Comparison of ENCODE assay signal across 1 cellular context in the genomic region with DNA sequence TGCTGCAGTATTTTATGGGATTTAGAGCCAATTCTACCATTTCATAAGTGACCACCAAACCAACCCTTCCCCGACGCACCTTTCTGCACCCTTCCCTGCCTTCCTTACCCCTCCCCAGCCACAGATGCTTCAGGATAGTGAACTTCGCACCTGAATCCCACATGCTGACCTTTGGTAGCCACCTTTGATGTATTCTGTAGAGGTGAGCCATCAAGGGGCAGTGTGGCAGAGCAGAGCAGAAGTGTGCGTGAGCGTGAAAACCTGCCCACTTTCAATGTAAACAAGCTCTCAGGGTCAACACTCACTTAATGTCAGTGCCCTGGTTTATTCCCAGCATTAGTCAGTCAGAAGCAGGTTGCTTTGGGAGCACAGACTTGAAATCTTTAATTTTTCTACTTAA.
TF ChIP-seq lines count a peak whose summit lies in the region.

No MANE protein-coding gene starts in this region.

TF ChIP-seq in HepG2, 621 proteins besides CTCF, POLR2A, EP300 and RAD21 (continued from another document and continues in another):
- TF ChIP-seq, protein P1, sequence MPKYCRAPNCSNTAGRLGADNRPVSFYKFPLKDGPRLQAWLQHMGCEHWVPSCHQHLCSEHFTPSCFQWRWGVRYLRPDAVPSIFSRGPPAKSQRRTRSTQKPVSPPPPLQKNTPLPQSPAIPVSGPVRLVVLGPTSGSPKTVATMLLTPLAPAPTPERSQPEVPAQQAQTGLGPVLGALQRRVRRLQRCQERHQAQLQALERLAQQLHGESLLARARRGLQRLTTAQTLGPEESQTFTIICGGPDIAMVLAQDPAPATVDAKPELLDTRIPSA (CRISPR knock-in tag; IDR thresholded peaks at IDR 0.05; ENCODE audit: borderline replicate concordance) = no peak
- TF ChIP-seq ZNF530 (CRISPR knock-in tag; IDR thresholded peaks at IDR 0.05; ENCODE audit: low read depth) (no peak), SAFB2 (CRISPR knock-in tag; IDR thresholded peaks at IDR 0.05; ENCODE audit: borderline replicate concordance, low read depth) (no peak), SRSF9 (IDR thresholded peaks at IDR 0.05; ENCODE audit: borderline replicate concordance, insufficient read depth, low read depth, low read length, poor library complexity, severe bottlenecking) (no peak), HDAC1 (CRISPR knock-in tag; IDR thresholded peaks at IDR 0.05) (peak; percentile 85), SNAPC2 (CRISPR knock-in tag; IDR thresholded peaks at IDR 0.05) (0 out of 2 replicates have a peak, but pooled peaks have one; percentile 27), NCOA2 (CRISPR knock-in tag; IDR thresholded peaks at IDR 0.05) (peak; percentile 84), MYPOP (CRISPR knock-in tag; IDR thresholded peaks at IDR 0.05) (no peak), ZNF484 (CRISPR knock-in tag; IDR thresholded peaks at IDR 0.05; ENCODE audit: borderline replicate concordance, low read depth) (no peak), CBX5 (CRISPR knock-in tag; IDR thresholded peaks at IDR 0.05; ENCODE audit: borderline replicate concordance) (peak; percentile 59; the same call in 1 of the 2 replicates), NR2F6 (IDR thresholded peaks at IDR 0.05) (peak; percentile 95), NR2F6 (CRISPR knock-in tag; IDR thresholded peaks at IDR 0.05) (peak; percentile 95), ZFYVE20 (CRISPR knock-in tag; IDR thresholded peaks at IDR 0.05; ENCODE audit: borderline replicate concordance, low read depth) (no peak), ESRRA (CRISPR knock-in tag; IDR thresholded peaks at IDR 0.05; ENCODE audit: low read depth) (peak; percentile 76; the same call in 1 of the 2 replicates), RXRB (CRISPR knock-in tag; IDR thresholded peaks at IDR 0.05; ENCODE audit: borderline replicate concordance) (peak; percentile 79), ZBTB39 (CRISPR knock-in tag; IDR thresholded peaks at IDR 0.05) (peak; percentile 97), TGIF2 (CRISPR knock-in tag; IDR thresholded peaks at IDR 0.05) (peak; percentile 48; the same call in 1 of the 2 replicates), ZNF121 (CRISPR knock-in tag; IDR thresholded peaks at IDR 0.05) (no peak), IKZF1 (IDR thresholded peaks at IDR 0.05) (no peak), NR2C2 (CRISPR knock-in tag; IDR thresholded peaks at IDR 0.05; ENCODE audit: borderline replicate concordance) (peak; percentile 53; the same call in 1 of the 2 replicates), DNMT1 (CRISPR knock-in tag; IDR thresholded peaks at IDR 0.05) (no peak), ZNF503 (CRISPR knock-in tag; IDR thresholded peaks at IDR 0.05) (0 out of 2 replicates have a peak, but pooled peaks have one; percentile 25), MAF1 (CRISPR knock-in tag; IDR thresholded peaks at IDR 0.05; ENCODE audit: borderline replicate concordance) (no peak), ZNF234 (CRISPR knock-in tag; conservative IDR thresholded peaks at IDR 0.05) (no peak), CHCHD3 (CRISPR knock-in tag; IDR thresholded peaks at IDR 0.05) (no peak), PCBP1 (IDR thresholded peaks at IDR 0.05; ENCODE audit: borderline replicate concordance, low read depth, low read length) (no peak), ZEB1 (IDR thresholded peaks at IDR 0.05; ENCODE audit: insufficient replicate concordance, low read depth) (peak; percentile 72), PAWR (CRISPR knock-in tag; IDR thresholded peaks at IDR 0.05; ENCODE audit: borderline replicate concordance) (no peak), HNF4G (IDR thresholded peaks at IDR 0.05; ENCODE audit: borderline replicate concordance, low read depth, low read length) (peak; percentile 87), HNF4G (CRISPR knock-in tag; IDR thresholded peaks at IDR 0.05; ENCODE audit: borderline replicate concordance, low read depth) (peak; percentile 88; the same call in 1 of the 2 replicates), FOXA3 (CRISPR knock-in tag; IDR thresholded peaks at IDR 0.05) (peak; percentile 96), SNAI1 (CRISPR knock-in tag; IDR thresholded peaks at IDR 0.05; ENCODE audit: borderline replicate concordance) (no peak), HNRNPUL1 (IDR thresholded peaks at IDR 0.05; ENCODE audit: low read depth, low read length) (no peak), ZSCAN25 (CRISPR knock-in tag; IDR thresholded peaks at IDR 0.05) (peak; percentile 87), ZNF788 (CRISPR knock-in tag; IDR thresholded peaks at IDR 0.05; ENCODE audit: borderline replicate concordance) (peak; percentile 34; the same call in 1 of the 2 replicates), TBP (CRISPR knock-in tag; IDR thresholded peaks at IDR 0.05) (no peak), ZNF652 (CRISPR knock-in tag; IDR thresholded peaks at IDR 0.05; ENCODE audit: borderline replicate concordance, low read depth) (no peak), ETV6 (CRISPR knock-in tag; conservative IDR thresholded peaks at IDR 0.05) (no peak), ADNP (CRISPR knock-in tag; IDR thresholded peaks at IDR 0.05) (no peak), ZNF256 (CRISPR knock-in tag; conservative IDR thresholded peaks at IDR 0.05) (no peak), ZNF136 (CRISPR knock-in tag; IDR thresholded peaks at IDR 0.05; ENCODE audit: low read depth) (no peak), SMC3 (IDR thresholded peaks at IDR 0.05; ENCODE audit: low read length) (peak; percentile 8; the same call in 1 of the 2 replicates), ZNF644 (CRISPR knock-in tag; IDR thresholded peaks at IDR 0.05; ENCODE audit: low read depth) (peak; percentile 81), ZNF615 (CRISPR knock-in tag; IDR thresholded peaks at IDR 0.05; ENCODE audit: borderline replicate concordance) (no peak), HOXA3 (CRISPR knock-in tag; IDR thresholded peaks at IDR 0.05) (peak; percentile 79), ZNF124 (CRISPR knock-in tag; IDR thresholded peaks at IDR 0.05) (no peak)
- TF ChIP-seq, protein P2, sequence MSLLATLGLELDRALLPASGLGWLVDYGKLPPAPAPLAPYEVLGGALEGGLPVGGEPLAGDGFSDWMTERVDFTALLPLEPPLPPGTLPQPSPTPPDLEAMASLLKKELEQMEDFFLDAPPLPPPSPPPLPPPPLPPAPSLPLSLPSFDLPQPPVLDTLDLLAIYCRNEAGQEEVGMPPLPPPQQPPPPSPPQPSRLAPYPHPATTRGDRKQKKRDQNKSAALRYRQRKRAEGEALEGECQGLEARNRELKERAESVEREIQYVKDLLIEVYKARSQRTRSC (CRISPR knock-in tag; IDR thresholded peaks at IDR 0.05; ENCODE audit: low read depth) = no peak
- TF ChIP-seq, protein P3, sequence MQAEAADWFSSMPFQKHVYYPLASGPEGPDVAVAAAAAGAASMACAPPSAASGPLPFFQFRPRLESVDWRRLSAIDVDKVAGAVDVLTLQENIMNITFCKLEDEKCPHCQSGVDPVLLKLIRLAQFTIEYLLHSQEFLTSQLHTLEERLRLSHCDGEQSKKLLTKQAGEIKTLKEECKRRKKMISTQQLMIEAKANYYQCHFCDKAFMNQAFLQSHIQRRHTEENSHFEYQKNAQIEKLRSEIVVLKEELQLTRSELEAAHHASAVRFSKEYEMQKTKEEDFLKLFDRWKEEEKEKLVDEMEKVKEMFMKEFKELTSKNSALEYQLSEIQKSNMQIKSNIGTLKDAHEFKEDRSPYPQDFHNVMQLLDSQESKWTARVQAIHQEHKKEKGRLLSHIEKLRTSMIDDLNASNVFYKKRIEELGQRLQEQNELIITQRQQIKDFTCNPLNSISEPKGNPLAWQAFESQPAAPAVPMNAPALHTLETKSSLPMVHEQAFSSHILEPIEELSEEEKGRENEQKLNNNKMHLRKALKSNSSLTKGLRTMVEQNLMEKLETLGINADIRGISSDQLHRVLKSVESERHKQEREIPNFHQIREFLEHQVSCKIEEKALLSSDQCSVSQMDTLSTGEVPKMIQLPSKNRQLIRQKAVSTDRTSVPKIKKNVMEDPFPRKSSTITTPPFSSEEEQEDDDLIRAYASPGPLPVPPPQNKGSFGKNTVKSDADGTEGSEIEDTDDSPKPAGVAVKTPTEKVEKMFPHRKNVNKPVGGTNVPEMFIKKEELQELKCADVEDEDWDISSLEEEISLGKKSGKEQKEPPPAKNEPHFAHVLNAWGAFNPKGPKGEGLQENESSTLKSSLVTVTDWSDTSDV (CRISPR knock-in tag; IDR thresholded peaks at IDR 0.05) = no peak
- TF ChIP-seq, protein P4, sequence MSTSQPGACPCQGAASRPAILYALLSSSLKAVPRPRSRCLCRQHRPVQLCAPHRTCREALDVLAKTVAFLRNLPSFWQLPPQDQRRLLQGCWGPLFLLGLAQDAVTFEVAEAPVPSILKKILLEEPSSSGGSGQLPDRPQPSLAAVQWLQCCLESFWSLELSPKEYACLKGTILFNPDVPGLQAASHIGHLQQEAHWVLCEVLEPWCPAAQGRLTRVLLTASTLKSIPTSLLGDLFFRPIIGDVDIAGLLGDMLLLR (CRISPR knock-in tag; IDR thresholded peaks at IDR 0.05) = no peak
- TF ChIP-seq, protein P5, sequence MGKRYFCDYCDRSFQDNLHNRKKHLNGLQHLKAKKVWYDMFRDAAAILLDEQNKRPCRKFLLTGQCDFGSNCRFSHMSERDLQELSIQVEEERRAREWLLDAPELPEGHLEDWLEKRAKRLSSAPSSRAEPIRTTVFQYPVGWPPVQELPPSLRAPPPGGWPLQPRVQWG (CRISPR knock-in tag; IDR thresholded peaks at IDR 0.05; ENCODE audit: borderline replicate concordance, low read depth) = no peak
- TF ChIP-seq, protein P6, sequence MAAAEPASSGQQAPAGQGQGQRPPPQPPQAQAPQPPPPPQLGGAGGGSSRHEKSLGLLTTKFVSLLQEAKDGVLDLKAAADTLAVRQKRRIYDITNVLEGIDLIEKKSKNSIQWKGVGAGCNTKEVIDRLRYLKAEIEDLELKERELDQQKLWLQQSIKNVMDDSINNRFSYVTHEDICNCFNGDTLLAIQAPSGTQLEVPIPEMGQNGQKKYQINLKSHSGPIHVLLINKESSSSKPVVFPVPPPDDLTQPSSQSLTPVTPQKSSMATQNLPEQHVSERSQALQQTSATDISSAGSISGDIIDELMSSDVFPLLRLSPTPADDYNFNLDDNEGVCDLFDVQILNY (CRISPR knock-in tag; conservative IDR thresholded peaks at IDR 0.05) = no peak
- TF ChIP-seq, protein P7, sequence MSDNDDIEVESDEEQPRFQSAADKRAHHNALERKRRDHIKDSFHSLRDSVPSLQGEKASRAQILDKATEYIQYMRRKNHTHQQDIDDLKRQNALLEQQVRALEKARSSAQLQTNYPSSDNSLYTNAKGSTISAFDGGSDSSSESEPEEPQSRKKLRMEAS (IDR thresholded peaks at IDR 0.05) = peak; percentile 84
- TF ChIP-seq, protein P8, sequence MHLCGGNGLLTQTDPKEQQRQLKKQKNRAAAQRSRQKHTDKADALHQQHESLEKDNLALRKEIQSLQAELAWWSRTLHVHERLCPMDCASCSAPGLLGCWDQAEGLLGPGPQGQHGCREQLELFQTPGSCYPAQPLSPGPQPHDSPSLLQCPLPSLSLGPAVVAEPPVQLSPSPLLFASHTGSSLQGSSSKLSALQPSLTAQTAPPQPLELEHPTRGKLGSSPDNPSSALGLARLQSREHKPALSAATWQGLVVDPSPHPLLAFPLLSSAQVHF (CRISPR knock-in tag; IDR thresholded peaks at IDR 0.05) = no peak
- TF ChIP-seq, protein P9, sequence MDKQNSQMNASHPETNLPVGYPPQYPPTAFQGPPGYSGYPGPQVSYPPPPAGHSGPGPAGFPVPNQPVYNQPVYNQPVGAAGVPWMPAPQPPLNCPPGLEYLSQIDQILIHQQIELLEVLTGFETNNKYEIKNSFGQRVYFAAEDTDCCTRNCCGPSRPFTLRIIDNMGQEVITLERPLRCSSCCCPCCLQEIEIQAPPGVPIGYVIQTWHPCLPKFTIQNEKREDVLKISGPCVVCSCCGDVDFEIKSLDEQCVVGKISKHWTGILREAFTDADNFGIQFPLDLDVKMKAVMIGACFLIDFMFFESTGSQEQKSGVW (CRISPR knock-in tag; IDR thresholded peaks at IDR 0.05; ENCODE audit: borderline replicate concordance) = no peak
- TF ChIP-seq, protein P10, sequence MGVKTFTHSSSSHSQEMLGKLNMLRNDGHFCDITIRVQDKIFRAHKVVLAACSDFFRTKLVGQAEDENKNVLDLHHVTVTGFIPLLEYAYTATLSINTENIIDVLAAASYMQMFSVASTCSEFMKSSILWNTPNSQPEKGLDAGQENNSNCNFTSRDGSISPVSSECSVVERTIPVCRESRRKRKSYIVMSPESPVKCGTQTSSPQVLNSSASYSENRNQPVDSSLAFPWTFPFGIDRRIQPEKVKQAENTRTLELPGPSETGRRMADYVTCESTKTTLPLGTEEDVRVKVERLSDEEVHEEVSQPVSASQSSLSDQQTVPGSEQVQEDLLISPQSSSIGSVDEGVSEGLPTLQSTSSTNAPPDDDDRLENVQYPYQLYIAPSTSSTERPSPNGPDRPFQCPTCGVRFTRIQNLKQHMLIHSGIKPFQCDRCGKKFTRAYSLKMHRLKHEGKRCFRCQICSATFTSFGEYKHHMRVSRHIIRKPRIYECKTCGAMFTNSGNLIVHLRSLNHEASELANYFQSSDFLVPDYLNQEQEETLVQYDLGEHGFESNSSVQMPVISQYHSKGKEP (CRISPR knock-in tag; IDR thresholded peaks at IDR 0.05) = no peak
